ENCODE assay signal across 1 cellular context in the genomic region with DNA sequence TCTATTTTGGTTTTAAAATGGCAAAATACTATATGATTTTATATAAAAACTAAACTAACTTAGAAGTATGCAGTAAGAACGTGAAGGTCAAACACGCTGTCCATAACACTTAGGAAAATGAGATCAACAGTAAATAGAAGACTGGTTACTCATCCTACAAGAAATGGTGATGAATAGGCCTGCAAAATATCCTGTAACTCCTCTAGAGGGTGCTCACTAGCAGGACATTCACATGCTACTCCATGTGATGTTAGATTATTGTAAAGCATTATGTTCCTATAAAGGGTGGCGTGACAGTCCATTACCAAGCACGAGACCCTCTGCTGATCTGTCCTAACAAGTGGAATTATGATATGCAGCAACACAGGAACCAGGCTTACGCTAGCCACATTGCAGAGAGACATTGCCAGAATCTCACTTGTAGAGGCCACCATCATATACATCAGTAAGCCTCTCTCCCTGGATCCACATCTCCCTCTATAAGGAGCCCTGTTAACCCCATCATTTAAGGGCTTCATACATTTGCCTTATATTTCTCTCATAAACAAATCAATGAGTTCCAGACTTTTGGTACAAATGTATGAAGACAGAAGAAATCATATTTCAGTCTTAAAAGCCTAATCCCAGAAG.
TF ChIP-seq lines count a peak whose summit lies in the region.

No MANE protein-coding gene starts in this region.

TF ChIP-seq in H1, 55 proteins besides CTCF, POLR2A, EP300 and RAD21:
- no peak for TF ChIP-seq MAFK (IDR thresholded peaks at IDR 0.05; ENCODE audit: low read depth, low read length)
- no peak for TF ChIP-seq SP1 (IDR thresholded peaks at IDR 0.05; ENCODE audit: low read depth, low read length)
- no peak for TF ChIP-seq NANOG (IDR thresholded peaks at IDR 0.05; ENCODE audit: insufficient read depth, low read depth, low read length, poor library complexity, severe bottlenecking)
- TF ChIP-seq FOSL1 (IDR thresholded peaks at IDR 0.05; ENCODE audit: insufficient read depth, low read depth, low read length), result no peak
- TF ChIP-seq EGR1 (IDR thresholded peaks at IDR 0.05; ENCODE audit: borderline replicate concordance, low read depth, low read length), result no peak
- TF ChIP-seq BRCA1 (IDR thresholded peaks at IDR 0.05; ENCODE audit: low read depth, low read length), result no peak
- no peak for TF ChIP-seq BCL11A (IDR thresholded peaks at IDR 0.05; ENCODE audit: low read depth in 2 of 2, low read length in 2 of 2)
- no peak for TF ChIP-seq PHF8 (conservative IDR thresholded peaks at IDR 0.05; ENCODE audit: low read depth, low read length)
